Comparison of ENCODE assay signal across 22 cellular contexts in genomic region chr19:34664168-34664567, GRCh38. TPM values are rescaled to one million over a fixed set of nuclear protein-coding genes. Genes with fewer than 3 reads are reported as not detected.
"Had no signal": no experiment of that assay in that cellular context is flagged by ENCODE, and none has a peak within 500 bp of the region (broad histone marks: within the 10 kb centered on the region; RNA-seq: fewer than 3 reads in every experiment).

No MANE protein-coding gene starts in this region.

- H3K27ac ChIP-seq: breast epithelium, colonic mucosa, esophagus muscularis mucosa, pancreas, sigmoid colon, tibial artery had no signal

- H3K27me3 Mint-ChIP-seq: activated naive CD8-positive, alpha-beta T cell treated with anti-CD3 and anti-CD28 coated beads for 36 hours; activated T-helper 17 cell treated with anti-CD3 and anti-CD28 coated beads, Interleukin-2, amount 50 U/mL, for 72 hours; stimulated activated naive CD8-positive, alpha-beta T cell treated with anti-CD3 and anti-CD28 coated beads, Interleukin-15, amount 100 ng/mL, for 72 hours had no signal

- H3K27me3 ChIP-seq: breast epithelium, colonic mucosa, dorsolateral prefrontal cortex, esophagus muscularis mucosa, pancreas, sigmoid colon, tibial artery had no signal

- ATAC-seq: activated T-helper 17 cell treated with anti-CD3 and anti-CD28 coated beads, Interleukin-2, amount 50 U/mL, for 72 hours; stimulated activated naive CD8-positive, alpha-beta T cell treated with anti-CD3 and anti-CD28 coated beads, Interleukin-15, amount 100 ng/mL, for 72 hours had no signal

- H3K9me3 ChIP-seq: breast epithelium, colonic mucosa, esophagus muscularis mucosa, pancreas, sigmoid colon, tibial artery had no signal

- H3K4me1 ChIP-seq: breast epithelium, colonic mucosa had no signal

- H3K27ac Mint-ChIP-seq: activated T-cell treated with anti-CD3 and anti-CD28 coated beads, Interleukin-2, amount 50 U/mL, for 24 hours; nephron had no signal

- H3K9me3 Mint-ChIP-seq: activated T-cell treated with anti-CD3 and anti-CD28 coated beads, Interleukin-2, amount 50 U/mL, for 24 hours; activated T-helper 17 cell treated with anti-CD3 and anti-CD28 coated beads, Interleukin-2, amount 50 U/mL, for 72 hours; nephron; stimulated activated naive CD8-positive, alpha-beta T cell treated with anti-CD3 and anti-CD28 coated beads, Interleukin-15, amount 100 ng/mL, for 72 hours had no signal

- H3K4me3 Mint-ChIP-seq: activated naive CD8-positive, alpha-beta T cell treated with anti-CD3 and anti-CD28 coated beads for 36 hours; activated T-cell treated with anti-CD3 and anti-CD28 coated beads, Interleukin-2, amount 50 U/mL, for 24 hours; activated T-helper 17 cell treated with anti-CD3 and anti-CD28 coated beads, Interleukin-2, amount 50 U/mL, for 72 hours; nephron; stimulated activated naive CD8-positive, alpha-beta T cell treated with anti-CD3 and anti-CD28 coated beads, Interleukin-15, amount 100 ng/mL, for 72 hours had no signal

- H3K4me3 ChIP-seq: breast epithelium, colonic mucosa, dorsolateral prefrontal cortex, esophagus muscularis mucosa, pancreas, sigmoid colon, tibial artery had no signal

- DNase-seq: activated CD4-positive, alpha-beta T cell treated with anti-CD3 and anti-CD28 coated beads for 1 hour; activated CD4-positive, alpha-beta T cell treated with anti-CD3 and anti-CD28 coated beads, Interleukin-2, amount 50 U/mL, for 1 hour; activated naive CD4-positive, alpha-beta T cell treated with Interleukin-2 at 50 U/mL for 16 hours; activated naive CD8-positive, alpha-beta T cell treated with anti-CD3 and anti-CD28 coated beads for 36 hours; activated T-cell treated with anti-CD3 and anti-CD28 coated beads, Interleukin-2, amount 50 U/mL, for 24 hours; amniotic stem cell; colonic mucosa; dorsolateral prefrontal cortex; islet precursor cell; left cardiac atrium; midbrain; sigmoid colon; stimulated activated CD4-positive, alpha-beta T cell treated with anti-CD3 and anti-CD28 coated beads, Interleukin-4, amount 100 ng/mL, for 4 hours; stimulated activated naive CD8-positive, alpha-beta T cell treated with anti-CD3 and anti-CD28 coated beads, Interleukin-15, amount 100 ng/mL, for 72 hours; T-helper 9 cell; tibial artery had no signal

- H3K36me3 ChIP-seq: breast epithelium, colonic mucosa, esophagus muscularis mucosa, pancreas, sigmoid colon, tibial artery had no signal

- H3K4me1 Mint-ChIP-seq: nephron had no signal

RNA-seq across cellular contexts. Expression of gene SCGB2B2, which starts 12.8 kb away (rescaled TPM):
- total RNA-seq: lung microvascular endothelial cell had no signal
